In the genomic region with DNA sequence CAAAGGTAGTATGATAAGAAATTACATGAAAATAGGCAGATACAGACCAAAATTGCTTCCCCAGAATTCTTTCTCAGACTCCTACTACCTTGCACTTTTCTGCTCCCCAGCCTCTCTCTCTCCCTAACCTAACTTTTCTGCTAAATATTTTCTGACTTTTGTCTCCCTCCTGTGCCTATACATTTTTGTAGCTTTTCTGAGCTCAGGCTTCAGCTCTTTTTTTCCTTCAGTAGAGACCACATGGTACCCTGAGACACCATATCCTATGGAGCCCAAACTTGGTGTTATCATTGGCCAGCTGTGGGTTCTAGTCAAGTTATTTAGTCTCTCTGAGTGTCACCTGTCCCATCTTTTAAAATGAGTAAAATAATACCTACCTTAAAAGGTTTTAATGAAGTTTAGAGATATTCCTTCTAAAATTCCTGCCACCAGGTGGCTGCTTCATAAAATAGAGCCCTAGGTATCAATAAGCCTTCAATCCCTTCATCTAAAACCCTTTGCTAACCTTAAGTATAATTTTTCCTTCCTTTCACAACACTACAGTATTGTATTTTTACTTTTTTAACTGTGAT, we compare ENCODE assay signal across 13 cellular contexts.
A peak's percentile ranks its signal among the peaks of the same experiment; 100 is the strongest.
DNase-seq lines count a peak whose midpoint lies in the region; ATAC-seq and TF ChIP-seq lines count a peak whose summit lies in the region.
"Had no signal": no experiment of that assay in that cellular context is flagged by ENCODE, and none has a peak within 500 bp of the region (broad histone marks: within the 10 kb centered on the region; RNA-seq: fewer than 3 reads in every experiment).

No MANE protein-coding gene starts in this region.

- no peak overlapping the region for H3K4me2 ChIP-seq in PC-3 (ENCODE audit: low read length)

- no peaks in the 10 kb centered on the region for H3K9me2 ChIP-seq in PC-3 (replicated peaks; ENCODE audit: low read length)

- no peaks in the 10 kb centered on the region for H3F3A ChIP-seq in PC-3 (ENCODE audit: low read length, unreplicated experiment)

- H3K79me2 ChIP-seq in PC-3 (ENCODE audit: low read length): no peaks in the 10 kb centered on the region

- no peaks in the 10 kb centered on the region for H3K36me3 ChIP-seq in PC-3 (ENCODE audit: low read depth, low read length)
- no peaks in the 10 kb centered on the region for H3K36me3 ChIP-seq in naive thymus-derived CD4-positive, alpha-beta T cell (ENCODE audit: control insufficient read depth in 2 of 3, insufficient read depth in 3 of 3, low read length in 3 of 3)
- H3K36me3 ChIP-seq: upper lobe of left lung had no signal

- CTCF ChIA-PET in PC-3 (lab: Charles Lee): interaction anchor here (0.5 to 1.0 kb wide), 6 partner anchors 11 to 476 kb away, joined by 3 to 8 read pairs (median 4); a partner anchor contains a TSS
- CTCF ChIA-PET in naive thymus-derived CD4-positive, alpha-beta T cell (lab: Charles Lee): interaction anchor here (0.9 kb wide), 1 partner anchor 238 kb away, joined by 3 read pairs; a partner anchor contains a TSS

- DNase-seq in NOMO-1 treated with DMSO at 0.1 percent for 48 hours (lab: John Stamatoyannopoulos, UW; ENCODE audit: unreplicated experiment) (peak; percentile 8), NOMO-1 treated with dmso at 0.1 percent for 144 hours (lab: John Stamatoyannopoulos, UW; ENCODE audit: unreplicated experiment) (no peak), PC-3 (peak; percentile 67), epithelial cell of proximal tubule (ENCODE audit: low read depth) (no peak), progenitor cell of endocrine pancreas (ENCODE audit: low spot score, unreplicated experiment) (no peak), NCI-H226 (no peak)
- no peak for DNase-seq in natural killer cell treated with Interleukin-12 subunit alpha and Interleukin-12 subunit beta and Interleukin-15 and Interleukin-18, amount 100 ng/mL, for 72 hours (ENCODE audit: low spot score)
- DNase-seq in naive thymus-derived CD4-positive, alpha-beta T cell: no peak
- DNase-seq: activated CD8-positive, alpha-beta memory T cell treated with anti-CD3 and anti-CD28 coated beads for 24 hours; NCI-H1048; NCI-H774; small intestine; upper lobe of left lung had no signal

- H3K36me3 Mint-ChIP-seq in progenitor cell of endocrine pancreas (ENCODE audit: insufficient read depth): no peaks in the 10 kb centered on the region
- H3K36me3 Mint-ChIP-seq in natural killer cell treated with Interleukin-12 subunit alpha and Interleukin-12 subunit beta and Interleukin-15 and Interleukin-18, amount 100 ng/mL, for 72 hours: no peaks in the 10 kb centered on the region
- no peaks in the 10 kb centered on the region for H3K36me3 Mint-ChIP-seq in naive thymus-derived CD4-positive, alpha-beta T cell

- H3K4me1 ChIP-seq in PC-3 (ENCODE audit: insufficient read depth, low read length): no peaks in the 10 kb centered on the region
- H3K4me1 ChIP-seq in naive thymus-derived CD4-positive, alpha-beta T cell (ENCODE audit: control insufficient read depth in 2 of 2, insufficient read depth in 2 of 2, low read length in 2 of 2): no peaks in the 10 kb centered on the region
- H3K4me1 ChIP-seq: upper lobe of left lung had no signal

- H4K20me1 ChIP-seq in PC-3 (ENCODE audit: low read length): no peaks in the 10 kb centered on the region

- intact Hi-C loops in PC-3 (cut with micrococcal nuclease): no loop called here
- intact Hi-C loops in naive thymus-derived CD4-positive, alpha-beta T cell (cut with micrococcal nuclease): loop anchor here in 1 of 2 donors (1.0 kb wide), 2 partner anchors 476 to 501 kb away; no protein-coding TSS in a partner anchor

- no peak overlapping the region for H3K27ac ChIP-seq in PC-3 (ENCODE audit: low read length)
- no peak overlapping the region for H3K27ac ChIP-seq in naive thymus-derived CD4-positive, alpha-beta T cell (ENCODE audit: low read depth, low read length)
- H3K27ac ChIP-seq: upper lobe of left lung had no signal

- BruUV-seq in PC-3 (replicated peaks; lab: Mats Ljungman, UMichigan): no TSS peak

- H3K4me3 ChIP-seq in PC-3 (ENCODE audit: low read length) (no peak overlapping the region), epithelial cell of proximal tubule (ENCODE audit: low read depth, low read length) (no peak overlapping the region)
- H3K4me3 ChIP-seq in naive thymus-derived CD4-positive, alpha-beta T cell (ENCODE audit: low read length): no peak overlapping the region
- H3K4me3 ChIP-seq: upper lobe of left lung had no signal

- no peak overlapping the region for H3K27ac Mint-ChIP-seq in progenitor cell of endocrine pancreas
- H3K27ac Mint-ChIP-seq in natural killer cell treated with Interleukin-12 subunit alpha and Interleukin-12 subunit beta and Interleukin-15 and Interleukin-18, amount 100 ng/mL, for 72 hours: no peak overlapping the region
- H3K27ac Mint-ChIP-seq in naive thymus-derived CD4-positive, alpha-beta T cell: no peak overlapping the region

- POLR2A ChIA-PET in PC-3 (lab: Charles Lee; ENCODE audit: unreplicated experiment): no interaction called here
- POLR2A ChIA-PET in naive thymus-derived CD4-positive, alpha-beta T cell (lab: Charles Lee): no interaction called here

- no peaks in the 10 kb centered on the region for H3K4me1 Mint-ChIP-seq in progenitor cell of endocrine pancreas (ENCODE audit: low read depth)
- no peaks in the 10 kb centered on the region for H3K4me1 Mint-ChIP-seq in natural killer cell treated with Interleukin-12 subunit alpha and Interleukin-12 subunit beta and Interleukin-15 and Interleukin-18, amount 100 ng/mL, for 72 hours (ENCODE audit: low read depth in 2 of 2)
- no peaks in the 10 kb centered on the region for H3K4me1 Mint-ChIP-seq in naive thymus-derived CD4-positive, alpha-beta T cell

- H3K4me3 Mint-ChIP-seq in progenitor cell of endocrine pancreas (ENCODE audit: low read depth): no peak overlapping the region
- no peak overlapping the region for H3K4me3 Mint-ChIP-seq in natural killer cell treated with Interleukin-12 subunit alpha and Interleukin-12 subunit beta and Interleukin-15 and Interleukin-18, amount 100 ng/mL, for 72 hours
- no peak overlapping the region for H3K4me3 Mint-ChIP-seq in naive thymus-derived CD4-positive, alpha-beta T cell

- TF ChIP-seq CTCF in PC-3 (conservative IDR thresholded peaks at IDR 0.05; ENCODE audit: low read depth, low read length): peak; percentile 85
- peak; percentile 65 for TF ChIP-seq CTCF in epithelial cell of proximal tubule (conservative IDR thresholded peaks at IDR 0.05; ENCODE audit: low read depth, low read length)
- peak; percentile 49 for TF ChIP-seq CTCF in progenitor cell of endocrine pancreas (IDR thresholded peaks at IDR 0.05; ENCODE audit: unreplicated experiment)

- no peaks in the 10 kb centered on the region for H3K9me3 Mint-ChIP-seq in progenitor cell of endocrine pancreas (ENCODE audit: low read depth)
- no peaks in the 10 kb centered on the region for H3K9me3 Mint-ChIP-seq in natural killer cell treated with Interleukin-12 subunit alpha and Interleukin-12 subunit beta and Interleukin-15 and Interleukin-18, amount 100 ng/mL, for 72 hours
- no peaks in the 10 kb centered on the region for H3K9me3 Mint-ChIP-seq in naive thymus-derived CD4-positive, alpha-beta T cell

- no peak overlapping the region for H3K9ac ChIP-seq in PC-3 (ENCODE audit: low read length)

- H3K27me3 ChIP-seq in PC-3 (ENCODE audit: low read length): no peaks in the 10 kb centered on the region
- H3K27me3 ChIP-seq in naive thymus-derived CD4-positive, alpha-beta T cell (ENCODE audit: control insufficient read depth in 2 of 2, insufficient read depth in 2 of 2, low read length in 2 of 2): no peaks in the 10 kb centered on the region
- H3K27me3 ChIP-seq: upper lobe of left lung had no signal

- H3K9me3 ChIP-seq in PC-3 (ENCODE audit: low read length): no peaks in the 10 kb centered on the region
- no peaks in the 10 kb centered on the region for H3K9me3 ChIP-seq in naive thymus-derived CD4-positive, alpha-beta T cell (ENCODE audit: control insufficient read depth in 2 of 3, low read length in 3 of 3)
- H3K9me3 ChIP-seq: upper lobe of left lung had no signal

- no peak overlapping the region for H2AFZ ChIP-seq in PC-3 (ENCODE audit: low read length)

- ATAC-seq in PC-3: peak; percentile 51
- ATAC-seq in natural killer cell treated with Interleukin-12 subunit alpha and Interleukin-12 subunit beta and Interleukin-15 and Interleukin-18, amount 100 ng/mL, for 72 hours: no peak
- ATAC-seq in naive thymus-derived CD4-positive, alpha-beta T cell: no peak

- peaks cover 45% of the 10 kb centered on the region for H3K27me3 Mint-ChIP-seq in progenitor cell of endocrine pancreas
- peaks cover 5 to 16% of the 10 kb centered on the region in 2 donors for H3K27me3 Mint-ChIP-seq in natural killer cell treated with Interleukin-12 subunit alpha and Interleukin-12 subunit beta and Interleukin-15 and Interleukin-18, amount 100 ng/mL, for 72 hours
- peaks cover 7 to 12% (median 9%) of the 10 kb centered on the region in 5 donors for H3K27me3 Mint-ChIP-seq in naive thymus-derived CD4-positive, alpha-beta T cell

Comparison
In these comparisons a context has a peak if more than half of its experiments do, and no peak if none do; other contexts are left out.
1. DNase-seq: peak in NOMO-1 treated with DMSO at 0.1 percent for 48 hours (single experiment) and PC-3 (single experiment); none in NOMO-1 treated with dmso at 0.1 percent for 144 hours (single experiment), epithelial cell of proximal tubule (single experiment), progenitor cell of endocrine pancreas (single experiment), natural killer cell treated with Interleukin-12 subunit alpha and Interleukin-12 subunit beta and Interleukin-15 and Interleukin-18, amount 100 ng/mL, for 72 hours (single experiment), NCI-H226 (single experiment) and naive thymus-derived CD4-positive, alpha-beta T cell (0 of 9).
2. Peak in every context shown above with its lines, with median percentiles within 50 percentile points of each other: CTCF ChIP-seq.